ENCODE assay signal across 8 cellular contexts in the genomic region with DNA sequence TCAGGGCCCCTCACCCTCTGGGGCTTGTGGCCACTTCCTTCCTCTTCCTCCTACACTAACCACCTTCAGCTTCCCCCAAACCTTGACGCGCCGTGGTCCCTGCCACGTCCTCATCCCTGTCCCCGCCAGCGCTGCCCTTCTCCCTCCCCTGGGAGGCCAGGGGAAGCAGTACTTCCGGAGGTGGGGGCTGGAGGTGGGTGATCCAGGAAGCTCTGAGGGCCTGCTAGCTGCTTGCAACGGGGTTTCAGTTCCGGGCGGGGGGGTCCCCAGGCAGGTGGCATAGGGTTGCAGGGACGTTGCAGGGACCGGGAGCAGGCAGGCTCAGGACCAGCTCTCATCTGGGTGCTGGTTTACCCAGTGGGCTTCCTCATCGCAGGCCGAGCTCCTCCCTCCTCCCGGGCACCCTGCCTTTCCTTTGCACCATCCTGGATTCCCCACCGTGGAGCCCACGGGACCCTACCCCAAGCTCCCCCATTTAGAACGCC.
A peak's percentile ranks its signal among the peaks of the same experiment; 100 is the strongest.
DNase-seq lines count a peak whose midpoint lies in the region; ATAC-seq and TF ChIP-seq lines count a peak whose summit lies in the region.

No MANE protein-coding gene starts in this region.

- peak overlapping the region; percentile 65 to 92 for H3K27ac ChIP-seq in left lung

- H3K4me3 ChIP-seq in left lung = peak overlapping the region in 1 of 2 donors; percentile 30

- peaks cover 90% of the 10 kb centered on the region for H3K4me1 Mint-ChIP-seq in CD14-positive monocyte
- H3K4me1 Mint-ChIP-seq in activated CD4-positive, alpha-beta memory T cell treated with anti-CD3 and anti-CD28 coated beads, Interleukin-2, amount 10 ng/mL, durations not matched to agents 7 days and 5 days = peaks cover 63% of the 10 kb centered on the region

- TF ChIP-seq CTCF in CD14-positive monocyte (IDR thresholded peaks at IDR 0.05) (no peak), left lung (IDR thresholded peaks at IDR 0.05) (no peak)

- peaks cover 0 to 4% of the 10 kb centered on the region in 2 donors for H3K9me3 ChIP-seq in left lung

- peaks cover 0 to 4% of the 10 kb centered on the region in 2 donors for H3K36me3 ChIP-seq in left lung

- H3K9me3 Mint-ChIP-seq in CD14-positive monocyte = peaks cover 1 to 8% (median 5%) of the 10 kb centered on the region in 7 donors
- peaks cover 10% of the 10 kb centered on the region for H3K9me3 Mint-ChIP-seq in activated CD4-positive, alpha-beta memory T cell treated with anti-CD3 and anti-CD28 coated beads, Interleukin-2, amount 10 ng/mL, durations not matched to agents 7 days and 5 days

- peak overlapping the region; percentile 84 to 95 (median 93) for H3K27ac Mint-ChIP-seq in CD14-positive monocyte
- H3K27ac Mint-ChIP-seq in activated CD4-positive, alpha-beta memory T cell treated with anti-CD3 and anti-CD28 coated beads, Interleukin-2, amount 10 ng/mL, durations not matched to agents 7 days and 5 days = peak overlapping the region; percentile 81

- intact Hi-C loops in CD14-positive monocyte (cut with micrococcal nuclease) (no loop called here), left lung (cut with DNase I) (loop anchor here in 1 of 2 donors (10.0 kb wide), 1 partner anchor 61 kb away; no protein-coding TSS in a partner anchor)

- peak overlapping the region; percentile 71 to 85 for H3K4me3 Mint-ChIP-seq in CD14-positive monocyte
- H3K4me3 Mint-ChIP-seq in activated CD4-positive, alpha-beta memory T cell treated with anti-CD3 and anti-CD28 coated beads, Interleukin-2, amount 10 ng/mL, durations not matched to agents 7 days and 5 days = peak overlapping the region; percentile 72

- H3K4me1 ChIP-seq in left lung = peaks cover 28 to 97% of the 10 kb centered on the region in 2 donors

- H3K27me3 ChIP-seq in left lung = no peaks in the 10 kb centered on the region

- ATAC-seq in HG02759 (IDR thresholded peaks at IDR 0.05; ENCODE audit: unreplicated experiment) = peak; percentile 36
- ATAC-seq in left lung = peak; percentile 11
- no peak for ATAC-seq in HG02798 (IDR thresholded peaks at IDR 0.05; ENCODE audit: poor library complexity, unreplicated experiment)
- ATAC-seq in HG03108 (IDR thresholded peaks at IDR 0.05; ENCODE audit: unreplicated experiment) = no peak

- DNase-seq in CD14-positive monocyte (ENCODE audit: low spot score) (peak; percentile 70), left lung (peak; percentile 64 to 94), NCI-H1694 treated with DMSO at 0.1 percent for 48 hours (lab: John Stamatoyannopoulos, UW) (no peak), hepatic stellate cell (ENCODE audit: low spot score) (no peak)
- DNase-seq in activated CD4-positive, alpha-beta memory T cell treated with anti-CD3 and anti-CD28 coated beads, Interleukin-2, amount 10 ng/mL, durations not matched to agents 7 days and 5 days = peak; percentile 65

- CTCF ChIA-PET in activated CD4-positive, alpha-beta memory T cell treated with anti-CD3 and anti-CD28 coated beads, Interleukin-2, amount 10 ng/mL, durations not matched to agents 7 days and 5 days (lab: Charles Lee) = interaction anchor here (1.5 kb wide), 1 partner anchor 11 kb away, joined by 3 read pairs; no protein-coding TSS in a partner anchor

- peaks cover 25 to 63% of the 10 kb centered on the region in 2 donors for H3K36me3 Mint-ChIP-seq in CD14-positive monocyte
- H3K36me3 Mint-ChIP-seq in activated CD4-positive, alpha-beta memory T cell treated with anti-CD3 and anti-CD28 coated beads, Interleukin-2, amount 10 ng/mL, durations not matched to agents 7 days and 5 days (ENCODE audit: low read depth) = peaks cover 12% of the 10 kb centered on the region

- H3K27me3 Mint-ChIP-seq in CD14-positive monocyte (ENCODE audit: low read depth in 3 of 3) = peaks cover 0 to 2% (median 2%) of the 10 kb centered on the region in 3 donors
- no peaks in the 10 kb centered on the region for H3K27me3 Mint-ChIP-seq in activated CD4-positive, alpha-beta memory T cell treated with anti-CD3 and anti-CD28 coated beads, Interleukin-2, amount 10 ng/mL, durations not matched to agents 7 days and 5 days

- POLR2A ChIA-PET in activated CD4-positive, alpha-beta memory T cell treated with anti-CD3 and anti-CD28 coated beads, Interleukin-2, amount 10 ng/mL, durations not matched to agents 7 days and 5 days (lab: Charles Lee) = interaction anchor here (0.8 to 3.3 kb wide), 7 partner anchors 11 to 232 kb away, joined by 3 to 30 read pairs (median 6); partner anchors contain the start of gene RNU6ATAC

Comparison
In these comparisons a context has a peak if more than half of its experiments do, and no peak if none do; other contexts are left out.
1. DNase-seq: peak in CD14-positive monocyte (single experiment), activated CD4-positive, alpha-beta memory T cell treated with anti-CD3 and anti-CD28 coated beads, Interleukin-2, amount 10 ng/mL, durations not matched to agents 7 days and 5 days (single experiment) and left lung (2 of 2); none in NCI-H1694 treated with DMSO at 0.1 percent for 48 hours (single experiment) and hepatic stellate cell (single experiment).
2. ATAC-seq: peak in HG02759 (single experiment) and left lung (single experiment); none in HG02798 (single experiment) and HG03108 (single experiment).